Comparison of ENCODE assay signal across 23 cellular contexts in genomic region chr19:11281336-11282049, GRCh38. TPM values are rescaled to one million over a fixed set of nuclear protein-coding genes. Genes with fewer than 3 reads are reported as not detected.
"Had no signal": no experiment of that assay in that cellular context is flagged by ENCODE, and none has a peak within 500 bp of the region (broad histone marks: within the 10 kb centered on the region; RNA-seq: fewer than 3 reads in every experiment).

No MANE protein-coding gene starts in this region.

- H3K9me3 ChIP-seq: gastroesophageal sphincter, heart right ventricle, lower lobe of right lung, neutrophil, stomach, thoracic aorta had no signal

- ATAC-seq: activated CD4-positive, alpha-beta T cell treated with anti-CD3 and anti-CD28 coated beads for 36 hours; activated naive CD4-positive, alpha-beta T cell treated with anti-CD3 and anti-CD28 coated beads, Interleukin-2, amount 50 U/mL, for 72 hours; activated T-cell treated with anti-CD3 and anti-CD28 coated beads, Interleukin-2, amount 50 U/mL, for 72 hours; gastroesophageal sphincter; heart right ventricle; left colon; lower lobe of right lung; naive thymus-derived CD4-positive, alpha-beta T cell; T-helper 17 cell had no signal

- H3K27ac ChIP-seq: gastroesophageal sphincter, lower lobe of right lung, neutrophil, stomach, thoracic aorta had no signal

- H3K36me3 ChIP-seq: gastroesophageal sphincter, heart right ventricle, lower lobe of right lung, neutrophil, stomach, thoracic aorta had no signal

- H3K4me1 Mint-ChIP-seq: brain had no signal

- H3K27me3 ChIP-seq: gastroesophageal sphincter had no signal

- H3K27ac Mint-ChIP-seq: activated CD4-positive, alpha-beta memory T cell treated with anti-CD3 and anti-CD28 coated beads, Interleukin-2, amount 10 ng/mL, durations not matched to agents 7 days and 5 days; activated CD4-positive, alpha-beta T cell treated with anti-CD3 and anti-CD28 coated beads for 36 hours; activated naive CD4-positive, alpha-beta T cell treated with anti-CD3 and anti-CD28 coated beads, Interleukin-2, amount 50 U/mL, for 72 hours; activated T-cell treated with anti-CD3 and anti-CD28 coated beads, Interleukin-2, amount 50 U/mL, for 72 hours; brain; dendritic cell treated with granulocyte-macrophage colony-stimulating factor and Interleukin-4, amounts not matched to agents 40 ng/mL and 50 ng/mL, for 4 days; T-helper 17 cell had no signal

- H3K4me3 Mint-ChIP-seq: activated CD4-positive, alpha-beta memory T cell treated with anti-CD3 and anti-CD28 coated beads, Interleukin-2, amount 10 ng/mL, durations not matched to agents 7 days and 5 days; activated CD4-positive, alpha-beta T cell treated with anti-CD3 and anti-CD28 coated beads for 36 hours; activated T-cell treated with anti-CD3 and anti-CD28 coated beads, Interleukin-2, amount 50 U/mL, for 72 hours; dendritic cell treated with granulocyte-macrophage colony-stimulating factor and Interleukin-4, amounts not matched to agents 40 ng/mL and 50 ng/mL, for 4 days; T-helper 17 cell had no signal

- H3K9me3 Mint-ChIP-seq: activated naive CD4-positive, alpha-beta T cell treated with anti-CD3 and anti-CD28 coated beads, Interleukin-2, amount 50 U/mL, for 72 hours; dendritic cell treated with granulocyte-macrophage colony-stimulating factor and Interleukin-4, amounts not matched to agents 40 ng/mL and 50 ng/mL, for 4 days had no signal

- DNase-seq: activated CD4-positive, alpha-beta memory T cell treated with anti-CD3 and anti-CD28 coated beads, Interleukin-2, amount 10 ng/mL, durations not matched to agents 7 days and 5 days; activated CD4-positive, alpha-beta T cell treated with anti-CD3 and anti-CD28 coated beads for 36 hours; activated CD8-positive, alpha-beta memory T cell treated with anti-CD3 and anti-CD28 coated beads, Interleukin-2, amount 50 U/mL, for 4 hours; activated gamma-delta T cell; activated T-cell treated with anti-CD3 and anti-CD28 coated beads, Interleukin-2, amount 50 U/mL, for 72 hours; cerebellar nuclear complex; effector memory CD4-positive, alpha-beta T cell; heart right ventricle; left colon; lower lobe of right lung; naive thymus-derived CD4-positive, alpha-beta T cell; stimulated activated CD4-positive, alpha-beta T cell treated with anti-CD3 and anti-CD28 coated beads, Interleukin-1b, Interleukin-23, amount 100 ng/mL, for 48 hours; stomach; T-helper 17 cell had no signal

- H3K4me3 ChIP-seq: gastroesophageal sphincter, heart right ventricle, lower lobe of right lung, stomach, thoracic aorta had no signal

- H3K36me3 Mint-ChIP-seq: brain had no signal

RNA-seq across cellular contexts. Expression of gene TSPAN16, which starts 14.5 kb away (rescaled TPM):
- total RNA-seq: activated CD4-positive, alpha-beta memory T cell treated with anti-CD3 and anti-CD28 coated beads, Interleukin-2, amount 10 ng/mL, durations not matched to agents 7 days and 5 days; activated CD4-positive, alpha-beta T cell treated with anti-CD3 and anti-CD28 coated beads for 36 hours; activated naive CD4-positive, alpha-beta T cell treated with anti-CD3 and anti-CD28 coated beads, Interleukin-2, amount 50 U/mL, for 72 hours; activated T-cell treated with anti-CD3 and anti-CD28 coated beads, Interleukin-2, amount 50 U/mL, for 72 hours; gastroesophageal sphincter; heart right ventricle; left colon; lower lobe of right lung; mononuclear cell; naive thymus-derived CD4-positive, alpha-beta T cell; renal cortical epithelial cell; stomach; T-helper 17 cell; thoracic aorta; ureter had no signal
- polyA plus RNA-seq: heart right ventricle; naive thymus-derived CD4-positive, alpha-beta T cell; stomach had no signal

RNA-seq across cellular contexts. Expression of gene DOCK6, which starts 19.2 kb away (rescaled TPM):
- polyA plus RNA-seq: naive thymus-derived CD4-positive, alpha-beta T cell had no signal

RNA-seq across cellular contexts. Expression of gene ANGPTL8, which starts 42.1 kb away (rescaled TPM):
- total RNA-seq: activated CD4-positive, alpha-beta memory T cell treated with anti-CD3 and anti-CD28 coated beads, Interleukin-2, amount 10 ng/mL, durations not matched to agents 7 days and 5 days; activated CD4-positive, alpha-beta T cell treated with anti-CD3 and anti-CD28 coated beads for 36 hours; activated naive CD4-positive, alpha-beta T cell treated with anti-CD3 and anti-CD28 coated beads, Interleukin-2, amount 50 U/mL, for 72 hours; activated T-cell treated with anti-CD3 and anti-CD28 coated beads, Interleukin-2, amount 50 U/mL, for 72 hours; left colon; lower lobe of right lung; mononuclear cell; naive thymus-derived CD4-positive, alpha-beta T cell; renal cortical epithelial cell; stomach; T-helper 17 cell; thoracic aorta; ureter had no signal
- polyA plus RNA-seq: naive thymus-derived CD4-positive, alpha-beta T cell had no signal
